In the genomic region with DNA sequence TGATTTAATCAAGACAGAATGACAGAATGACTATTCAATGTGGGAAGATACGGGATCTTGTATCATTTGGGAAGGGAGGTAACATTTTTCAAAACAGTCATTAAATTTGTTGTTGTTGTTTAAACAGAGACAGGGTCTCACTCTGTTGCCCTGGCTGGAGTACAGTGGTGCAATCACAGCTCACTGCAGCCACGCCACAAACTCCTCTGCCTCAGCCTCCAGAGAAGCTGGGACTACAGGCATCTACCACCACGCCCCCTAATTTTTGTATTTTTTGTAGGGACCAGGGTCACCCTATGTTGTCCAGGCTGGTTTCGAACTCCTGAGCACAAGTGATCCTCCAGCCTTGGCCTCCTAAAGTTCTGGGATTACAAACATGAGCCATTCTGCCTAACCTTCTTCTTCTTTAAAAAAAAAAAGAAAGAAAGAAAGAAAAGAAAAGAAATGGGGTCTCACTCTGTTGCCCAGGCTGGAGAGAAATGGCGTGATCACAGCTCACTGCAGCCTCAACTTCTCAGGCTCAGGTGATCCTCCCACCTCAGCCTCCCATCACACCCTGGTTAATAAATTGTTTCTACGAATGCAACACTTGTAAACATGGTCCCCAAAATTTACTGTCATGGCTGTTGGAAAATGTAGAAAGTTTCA, we compare ENCODE assay signal across 26 cellular contexts. TPM values are rescaled to one million over a fixed set of nuclear protein-coding genes. Genes with fewer than 3 reads are reported as not detected.
DNase-seq lines count a peak whose midpoint lies in the region; ATAC-seq, FAIRE-seq and TF ChIP-seq lines count a peak whose summit lies in the region.
"Had no signal": no experiment of that assay in that cellular context is flagged by ENCODE, and none has a peak within 500 bp of the region (broad histone marks: within the 10 kb centered on the region; RNA-seq: fewer than 3 reads in every experiment).

No MANE protein-coding gene starts in this region.

- no peak for ATAC-seq in heart right ventricle
- no peak for ATAC-seq in Right ventricle myocardium inferior
- no peak for ATAC-seq in K562
- ATAC-seq in thoracic aorta (ENCODE audit: insufficient number of reproducible peaks, low FRiP score, low read depth): no peak
- ATAC-seq: activated CD4-positive, CD25-positive, alpha-beta regulatory T cell treated with anti-CD3 and anti-CD28 coated beads, Interleukin-2, amount 50 U/mL, for 24 hours had no signal

- POLR2A ChIA-PET in K562 (lab: Yijun Ruan, JAX): interaction anchor here (1.1 to 3.6 kb wide), 3 partner anchors 11 to 31 kb away, joined by 3 to 15 read pairs (median 5); no protein-coding TSS in a partner anchor

- H3K27me3 ChIP-seq in heart right ventricle: no peaks in the 10 kb centered on the region
- no peaks in the 10 kb centered on the region for H3K27me3 ChIP-seq in K562 (ENCODE audit: control insufficient read depth in 2 of 2, insufficient read depth in 2 of 2, low read length in 2 of 2)
- H3K27me3 ChIP-seq in thoracic aorta (replicated peaks; ENCODE audit: insufficient read depth): no peaks in the 10 kb centered on the region
- no peaks in the 10 kb centered on the region for H3K27me3 ChIP-seq in small intestine (ENCODE audit: control insufficient read depth in 2 of 2, insufficient read depth in 2 of 2, low read length in 2 of 2)
- H3K27me3 ChIP-seq: SJSA1, stomach had no signal

- in situ Hi-C loops in K562 (cut with MboI): no loop called here

- no peak for DNase-seq in heart right ventricle
- DNase-seq in Right ventricle myocardium inferior (ENCODE audit: missing footprints): no peak
- no peak for DNase-seq in K562 (ENCODE audit: extremely low read depth in 1 of 4, low spot score in 3 of 4)
- no peak for DNase-seq in osteocyte (ENCODE audit: extremely low spot score, unreplicated experiment)
- no peak for DNase-seq in thoracic aorta (ENCODE audit: low spot score)
- DNase-seq in small intestine: no peak
- no peak for DNase-seq in NCI-H187 (lab: John Stamatoyannopoulos, UW)
- no peak for DNase-seq in COLO829 (ENCODE audit: low spot score)
- DNase-seq: activated CD4-positive, alpha-beta T cell treated with anti-CD3 and anti-CD28 coated beads, Interleukin-2, amount 50 U/mL, for 48 hours; activated effector memory CD4-positive, alpha-beta T cell treated with Interleukin-2 at 50 U/mL for 16 hours; activated naive CD8-positive, alpha-beta T cell treated with anti-CD3 and anti-CD28 coated beads, Interleukin-2, amount 10 ng/mL, durations not matched to agents 7 days and 5 days; cerebellar nuclear complex; HCEC 1CT; kidney glomerular epithelial cell; MV-4-11; NCI-H1436 treated with DMSO at 0.1 percent for 48 hours; NCI-H2107; NCI-H748 treated with DMSO at 0.1 percent for 48 hours had no signal

- peaks cover 43% of the 10 kb centered on the region for H3K4me1 Mint-ChIP-seq in osteocyte (ENCODE audit: unreplicated experiment)

- FAIRE-seq in K562 (lab: Jason Lieb, UNC) (no peak), small intestine (lab: Jason Lieb, UNC) (no peak)
- FAIRE-seq: RCC 7860, TTC549 had no signal

- CTCF ChIA-PET in K562 (lab: Yijun Ruan, JAX; ENCODE audit: low intra/inter-chr PET ratio): no interaction called here

- intact Hi-C loops in heart right ventricle (cut with DNase I): no loop called here
- intact Hi-C loops in Right ventricle myocardium inferior (cut with DNase I): loop anchor here (2.0 kb wide), 1 partner anchor 24 kb away; the partner anchor contains the start of gene YWHAG
- intact Hi-C loops in K562 (cut with micrococcal nuclease): no loop called here

- H3K36me3 ChIP-seq in heart right ventricle (peaks cover 0 to 66% (median 7%) of the 10 kb centered on the region in 9 donors), K562 (ENCODE audit: control insufficient read depth, insufficient read depth, low read length) (peaks cover 86% of the 10 kb centered on the region), thoracic aorta (peaks cover 4% of the 10 kb centered on the region), small intestine (ENCODE audit: control insufficient read depth in 2 of 2, insufficient read depth in 2 of 2, low read length in 2 of 2) (peaks cover 0 to 2% of the 10 kb centered on the region in 2 donors)

- H3K9me3 ChIP-seq in heart right ventricle: no peaks in the 10 kb centered on the region
- H3K9me3 ChIP-seq in K562 (replicated peaks; ENCODE audit: control insufficient read depth, insufficient read depth, low read depth, low read length): no peaks in the 10 kb centered on the region
- H3K9me3 ChIP-seq in thoracic aorta: no peaks in the 10 kb centered on the region
- H3K9me3 ChIP-seq in small intestine (ENCODE audit: control insufficient read depth, low read depth): no peaks in the 10 kb centered on the region
- H3K9me3 ChIP-seq: SJSA1, stomach had no signal

- no TSS peak for BruUV-seq in K562 (replicated peaks; lab: Mats Ljungman, UMichigan)

- H3K27me3 Mint-ChIP-seq in osteocyte (ENCODE audit: unreplicated experiment): no peaks in the 10 kb centered on the region
- H3K27me3 Mint-ChIP-seq: activated naive CD8-positive, alpha-beta T cell treated with anti-CD3 and anti-CD28 coated beads, Interleukin-2, amount 10 ng/mL, durations not matched to agents 7 days and 5 days had no signal

- H3K4me2 ChIP-seq in K562 (ENCODE audit: insufficient read depth, low read length): no peak overlapping the region
- H3K4me2 ChIP-seq: KMS-11 had no signal

- H3K36me3 Mint-ChIP-seq in osteocyte (ENCODE audit: unreplicated experiment): peaks cover 21% of the 10 kb centered on the region

- TF ChIP-seq POLR2A in K562 (conservative IDR thresholded peaks at IDR 0.05): no peak

- TF ChIP-seq CTCF in heart right ventricle (IDR thresholded peaks at IDR 0.05): no peak
- TF ChIP-seq CTCF in K562 (IDR thresholded peaks at IDR 0.05 in 2 of 3, conservative IDR thresholded peaks at IDR 0.05 in 1 of 3; ENCODE audit: insufficient read depth in 2 of 3, low read depth in 1 of 3, low read length in 3 of 3): no peak
- no peak for TF ChIP-seq CTCF in osteocyte (IDR thresholded peaks at IDR 0.05)
- no peak for TF ChIP-seq CTCF in thoracic aorta (IDR thresholded peaks at IDR 0.05)

- peaks cover 0 to 100% (median 84%) of the 10 kb centered on the region in 9 donors for H3K4me1 ChIP-seq in heart right ventricle
- peaks cover 13 to 23% of the 10 kb centered on the region in 2 experiments; a peak in 4 of 5 replicates for H3K4me1 ChIP-seq in K562 (replicated peaks in 1 of 2; ENCODE audit: control insufficient read depth in 2 of 2, insufficient read depth in 2 of 2, low read length in 2 of 2)
- H3K4me1 ChIP-seq in thoracic aorta (ENCODE audit: control insufficient read depth in 1 of 2, low read depth in 2 of 2): peaks cover 41 to 75% of the 10 kb centered on the region in 2 donors
- peaks cover 0 to 3% of the 10 kb centered on the region in 2 donors for H3K4me1 ChIP-seq in small intestine (ENCODE audit: control insufficient read depth in 2 of 2, insufficient read depth in 1 of 2, low read depth in 1 of 2, low read length in 1 of 2)

- peaks cover 98% of the 10 kb centered on the region for H3K79me2 ChIP-seq in K562 (ENCODE audit: control insufficient read depth, insufficient read depth, low read length)

- no peak overlapping the region for H2AFZ ChIP-seq in K562 (ENCODE audit: low read depth, low read length)
- H2AFZ ChIP-seq: parathyroid adenoma had no signal

- H3K27ac ChIP-seq in heart right ventricle (peak overlapping the region in 9 of 10 donors; percentile 29 to 84 (median 75)), K562 (ENCODE audit: extremely low read depth, low read depth, low read length) (no peak overlapping the region), thoracic aorta (peak overlapping the region; percentile 32 to 61), small intestine (ENCODE audit: low read depth in 1 of 2, low read length in 1 of 2) (no peak overlapping the region)
- H3K27ac ChIP-seq: KMS-11, parathyroid adenoma, SJSA1 had no signal

- H3K4me3 Mint-ChIP-seq in osteocyte (ENCODE audit: unreplicated experiment): no peak overlapping the region
- H3K4me3 Mint-ChIP-seq: activated naive CD8-positive, alpha-beta T cell treated with anti-CD3 and anti-CD28 coated beads, Interleukin-2, amount 10 ng/mL, durations not matched to agents 7 days and 5 days; neural crest cell had no signal

- no peak overlapping the region for H3K9ac ChIP-seq in K562 (ENCODE audit: insufficient read depth in 1 of 2, low read depth in 2 of 2, low read length in 2 of 2)
- H3K9ac ChIP-seq: KMS-11, parathyroid adenoma had no signal

- H3K9me1 ChIP-seq in K562 (ENCODE audit: control insufficient read depth, insufficient read depth, low read length): no peaks in the 10 kb centered on the region

- TF ChIP-seq RAD21 in K562 (CRISPR knock-in tag; conservative IDR thresholded peaks at IDR 0.05 in 1 of 2, IDR thresholded peaks at IDR 0.05 in 1 of 2): no peak

- H3K4me3 ChIP-seq in heart right ventricle (no peak overlapping the region), K562 (no peak overlapping the region), thoracic aorta (no peak overlapping the region), small intestine (ENCODE audit: low read depth in 1 of 2, low read length in 2 of 2) (no peak overlapping the region)
- H3K4me3 ChIP-seq: SJSA1, stomach had no signal

- peak overlapping the region; percentile 78 for H3K27ac Mint-ChIP-seq in osteocyte (ENCODE audit: unreplicated experiment)
- H3K27ac Mint-ChIP-seq: activated naive CD8-positive, alpha-beta T cell treated with anti-CD3 and anti-CD28 coated beads, Interleukin-2, amount 10 ng/mL, durations not matched to agents 7 days and 5 days had no signal

- H4K20me1 ChIP-seq in K562 (replicated peaks; ENCODE audit: control insufficient read depth, insufficient read depth, low read length): peaks cover 44% of the 10 kb centered on the region

- whole genome bisulfite sequencing in heart right ventricle, 2 donors: 79 to 88% methylated on average over 6 of the region's 6 CpGs
- WGBS in K562 (ENCODE audit: insufficient coverage, low coverage, missing lambda C conversion rate): 94% methylated on average over 6 of the region's 6 CpGs
- WGBS in small intestine, 3 donors: 90 to 96% (median 91%) methylated on average over 6 of the region's 6 CpGs

- no peak for TF ChIP-seq EP300 in K562 (IDR thresholded peaks at IDR 0.05; ENCODE audit: low read length)

- no peaks in the 10 kb centered on the region for H3K9me3 Mint-ChIP-seq in osteocyte (ENCODE audit: unreplicated experiment)
- H3K9me3 Mint-ChIP-seq: activated naive CD8-positive, alpha-beta T cell treated with anti-CD3 and anti-CD28 coated beads, Interleukin-2, amount 10 ng/mL, durations not matched to agents 7 days and 5 days; neural crest cell had no signal

RNA-seq across cellular contexts. Expression of gene YWHAG, which starts 24.3 kb away (rescaled TPM):
- total RNA-seq in heart right ventricle: 100 to 1,000 TPM; 193 to 262 (median 207) TPM
- 10 to 100 TPM; 63.7 to 88.0 TPM for polyA plus RNA-seq in heart right ventricle
- 243 TPM for total RNA-seq in Right ventricle myocardium inferior
- 60.5 and 71.2 TPM in 2 replicates for total RNA-seq in K562 (2011; cell fraction: chromatin; rRNA removed; ENCODE audit: low replicate concordance)
- total RNA-seq in K562 (2011; cell fraction: nucleolus; rRNA removed): 39.9 and 41.7 TPM in 2 replicates
- 59.5 and 77.9 TPM in 2 replicates for total RNA-seq in K562 (2011; cell fraction: nucleoplasm; rRNA removed)
- total RNA-seq in K562 (2014; rRNA removed): 50.3 and 53.2 TPM in 2 replicates
- 144 and 155 TPM in 2 replicates for total RNA-seq in K562 (2014; rRNA removed; fragmentation: Illumina TruSeq; extraction: Trizol)
- 135 and 136 TPM in 2 replicates for total RNA-seq in K562 (2015; rRNA removed; fragmentation: Illumina TruSeq; extraction: Trizol)
- 238 and 246 TPM in 2 replicates for total RNA-seq in K562 (2021)
- 67.6 and 94.5 TPM in 2 replicates for polyA plus RNA-seq in K562 (2011; rRNA removed)
- polyA plus RNA-seq in K562 (2011; cell fraction: cytosol; rRNA removed): 43.4 and 52.2 TPM in 2 replicates
- 30.1 and 40.2 TPM in 2 replicates for polyA plus RNA-seq in K562 (2011; cell fraction: nucleus; rRNA removed)
- polyA plus RNA-seq in K562 (2012): 142 and 212 TPM in 2 replicates
- polyA plus RNA-seq in K562 (2014; fragmentation: Illumina TruSeq; extraction: Trizol): 200 and 204 TPM in 2 replicates
- polyA plus RNA-seq in K562 (2014; fragmentation: Nextera tagmentation; extraction: Ambion mirVana): 10 to 100 TPM; 30.4 to 37.6 TPM
- 74.9 and 83.6 TPM in 2 replicates for polyA plus RNA-seq in K562 (2014; rRNA removed)
- 142 and 187 TPM in 2 replicates for polyA minus RNA-seq in K562 (2011; rRNA and poly(A)+ RNA removed)
- 110 and 154 TPM in 2 replicates for polyA minus RNA-seq in K562 (2011; cell fraction: cytosol; rRNA and poly(A)+ RNA removed)
- polyA minus RNA-seq in K562 (2011; cell fraction: nucleus; rRNA and poly(A)+ RNA removed): 23.0 and 31.1 TPM in 2 replicates
- 151 and 154 TPM in 2 replicates for total RNA-seq in osteocyte
- total RNA-seq in thoracic aorta: 100 to 1,000 TPM in 1 of 2 donors, 10 to 100 TPM in 1; 63.2 to 129 TPM
- 10 to 100 TPM; 47.4 to 59.2 (median 49.7) TPM for polyA plus RNA-seq in small intestine

RNA-seq across cellular contexts. Expression of gene HSPB1, which starts 32.0 kb away (rescaled TPM):
- 1,000 to 10,000 TPM; 1,266 to 2,631 (median 2,034) TPM for total RNA-seq in heart right ventricle
- 1,000 to 10,000 TPM; 2,522 to 6,886 TPM for polyA plus RNA-seq in heart right ventricle
- total RNA-seq in Right ventricle myocardium inferior: 3,139 TPM
- 7.2 and 18.6 TPM in 2 replicates for total RNA-seq in K562 (2011; cell fraction: chromatin; rRNA removed; ENCODE audit: low replicate concordance)
- total RNA-seq in K562 (2011; cell fraction: nucleolus; rRNA removed): 37.0 and 39.4 TPM in 2 replicates
- 25.3 and 28.7 TPM in 2 replicates for total RNA-seq in K562 (2011; cell fraction: nucleoplasm; rRNA removed)
- total RNA-seq in K562 (2014; rRNA removed): 138 and 216 TPM in 2 replicates
- total RNA-seq in K562 (2014; rRNA removed; fragmentation: Illumina TruSeq; extraction: Trizol): 16.0 and 27.1 TPM in 2 replicates
- 180 TPM in 2 replicates for total RNA-seq in K562 (2015; rRNA removed; fragmentation: Illumina TruSeq; extraction: Trizol)
- total RNA-seq in K562 (2021): 522 and 565 TPM in 2 replicates
- 44.8 and 88.9 TPM in 2 replicates for polyA plus RNA-seq in K562 (2011; rRNA removed)
- 114 and 636 TPM in 2 replicates for polyA plus RNA-seq in K562 (2011; cell fraction: cytosol; rRNA removed)
- 55.5 and 127 TPM in 2 replicates for polyA plus RNA-seq in K562 (2011; cell fraction: nucleus; rRNA removed)
- 343 and 551 TPM in 2 replicates for polyA plus RNA-seq in K562 (2012)
- 258 and 607 TPM in 2 replicates for polyA plus RNA-seq in K562 (2014; fragmentation: Illumina TruSeq; extraction: Trizol)
- 100 to 1,000 TPM in 1 of 2 experiments, 10 to 100 TPM in 1; 97.3 to 128 TPM for polyA plus RNA-seq in K562 (2014; fragmentation: Nextera tagmentation; extraction: Ambion mirVana)
- 283 and 298 TPM in 2 replicates for polyA plus RNA-seq in K562 (2014; rRNA removed)
- polyA minus RNA-seq in K562 (2011; rRNA and poly(A)+ RNA removed): 7.3 and 10.1 TPM in 2 replicates
- 107 and 110 TPM in 2 replicates for polyA minus RNA-seq in K562 (2011; cell fraction: cytosol; rRNA and poly(A)+ RNA removed)
- 19.9 and 22.8 TPM in 2 replicates for polyA minus RNA-seq in K562 (2011; cell fraction: nucleus; rRNA and poly(A)+ RNA removed)
- 251 and 252 TPM in 2 replicates for total RNA-seq in osteocyte
- 1,000 to 10,000 TPM; 1,835 to 2,623 TPM for total RNA-seq in thoracic aorta
- 100 to 1,000 TPM in 2 of 3 donors, 10 to 100 TPM in 1; 77.4 to 253 (median 145) TPM for polyA plus RNA-seq in small intestine

Comparison
In these comparisons a context has a peak if more than half of its experiments do, and no peak if none do; other contexts are left out.
1. H3K27ac ChIP-seq: peak in heart right ventricle (9 of 10) and thoracic aorta (2 of 2); none in K562 (single experiment) and small intestine (0 of 2).